Comparison of ENCODE assay signal across 16 cellular contexts in genomic region chr1:154081386-154082126, GRCh38.
DNase-seq lines count a peak whose midpoint lies in the region; ATAC-seq, FAIRE-seq and TF ChIP-seq lines count a peak whose summit lies in the region.
"Had no signal": no experiment of that assay in that cellular context is flagged by ENCODE, and none has a peak within 500 bp of the region (broad histone marks: within the 10 kb centered on the region; RNA-seq: fewer than 3 reads in every experiment).

No MANE protein-coding gene starts in this region.

- ATAC-seq in A549 (no peak), HG02938 (IDR thresholded peaks at IDR 0.05; ENCODE audit: unreplicated experiment) (no peak)
- ATAC-seq: CD8-positive, alpha-beta T cell had no signal

- H4K20me1 ChIP-seq in GM23248 (ENCODE audit: insufficient read depth) = no peaks in the 10 kb centered on the region

- H3K27me3 ChIP-seq in GM23248 (replicated peaks; ENCODE audit: insufficient read depth) = no peaks in the 10 kb centered on the region
- H3K27me3 ChIP-seq: BE2C had no signal

- H3K79me2 ChIP-seq in GM23248 (ENCODE audit: insufficient read depth) = no peaks in the 10 kb centered on the region

- DNase-seq in A549 (ENCODE audit: low read depth in 1 of 2, low spot score in 1 of 2) (no peak), amniotic epithelial cell (ENCODE audit: low read depth) (peak; percentile 6), fibroblast of mammary gland (ENCODE audit: low read depth) (peak; percentile 6), LoVo (ENCODE audit: low spot score) (no peak), GM23248 (no peak)
- DNase-seq: BE2C; Caco-2; CD8-positive, alpha-beta T cell; DND-41; GF-D8; H7; Karpas-422 had no signal

- H3K9me3 ChIP-seq in A549 (peaks cover 4% of the 10 kb centered on the region; the same call in 1 of the 3 replicates), HEK293 (ENCODE audit: control insufficient read depth, insufficient read depth, low read depth, low read length) (no peaks in the 10 kb centered on the region), GM23248 (ENCODE audit: low read depth) (no peaks in the 10 kb centered on the region)
- H3K9me3 ChIP-seq: BE2C had no signal

- no peak overlapping the region for H2AFZ ChIP-seq in GM23248

- H3K4me1 ChIP-seq in A549 = no peaks in the 10 kb centered on the region
- H3K4me1 ChIP-seq in HEK293 (ENCODE audit: control insufficient read depth, insufficient read depth, low read length) = no peaks in the 10 kb centered on the region
- H3K4me1 ChIP-seq in GM23248 (ENCODE audit: insufficient read depth) = no peaks in the 10 kb centered on the region
- H3K4me1 ChIP-seq: BE2C, Caco-2 had no signal

- no peak for TF ChIP-seq RAD21 in A549 (conservative IDR thresholded peaks at IDR 0.05 in 1 of 2, IDR thresholded peaks at IDR 0.05 in 1 of 2)

- no peak overlapping the region for H3K9ac ChIP-seq in GM23248

- H3K4me2 ChIP-seq in A549 (no peak overlapping the region), GM23248 (ENCODE audit: unreplicated experiment) (no peak overlapping the region)

- no peak for TF ChIP-seq CTCF in A549 (IDR thresholded peaks at IDR 0.05)
- no peak for TF ChIP-seq CTCF in HEK293 (tag by site-specific recombination; IDR thresholded peaks at IDR 0.05)
- no peak for TF ChIP-seq CTCF in fibroblast of mammary gland (conservative IDR thresholded peaks at IDR 0.05; ENCODE audit: control insufficient read depth, insufficient read depth, low read depth, low read length)

- in situ Hi-C loops in GM23248 (cut with MboI) = no loop called here

- TF ChIP-seq POLR2A in A549 (IDR thresholded peaks at IDR 0.05; ENCODE audit: low read length) = no peak

- POLR2A ChIA-PET in A549 (lab: Yijun Ruan, JAX) = interaction anchor here (1.7 kb wide), 1 partner anchor 91 kb away, joined by 5 read pairs; the partner anchor contains the start of gene RPS27
- POLR2A ChIA-PET in HEK293 (lab: Yijun Ruan, JAX) = no interaction called here

- no peak overlapping the region for H3K4me3 ChIP-seq in A549
- no peak overlapping the region for H3K4me3 ChIP-seq in HEK293 (ENCODE audit: low read depth, low read length)
- no peak overlapping the region for H3K4me3 ChIP-seq in fibroblast of mammary gland (ENCODE audit: control insufficient read depth, low read depth, low read length)
- no peak overlapping the region for H3K4me3 ChIP-seq in GM23248

- H3K36me3 ChIP-seq in HEK293 (ENCODE audit: control insufficient read depth in 2 of 2, insufficient read depth in 1 of 2, low read length in 2 of 2) = no peaks in the 10 kb centered on the region
- no peaks in the 10 kb centered on the region for H3K36me3 ChIP-seq in GM23248 (ENCODE audit: low read depth)
- H3K36me3 ChIP-seq: BE2C had no signal

- no peaks in the 10 kb centered on the region for H3K9me2 ChIP-seq in GM23248 (ENCODE audit: insufficient read depth)

- H3K27ac ChIP-seq in A549 (no peak overlapping the region), HEK293 (ENCODE audit: extremely low read depth, low read depth, low read length) (no peak overlapping the region), GM23248 (no peak overlapping the region)
- H3K27ac ChIP-seq: C4-2B had no signal

- no peak for FAIRE-seq in A549 (lab: Jason Lieb, UNC)
- FAIRE-seq: A204.1 had no signal

- no peaks in the 10 kb centered on the region for H3F3A ChIP-seq in GM23248 (ENCODE audit: insufficient read depth)

- TF ChIP-seq EP300 in A549 (IDR thresholded peaks at IDR 0.05) = no peak

- CTCF ChIA-PET in A549 (lab: Yijun Ruan, JAX) (no interaction called here), HEK293 (lab: Yijun Ruan, JAX) (no interaction called here)

- WGBS in A549 (ENCODE audit: missing lambda C conversion rate) = 39% methylated on average over 6 of the region's 6 CpGs
- 51 to 58% methylated on average over 6 of the region's 6 CpGs for WGBS in GM23248 (ENCODE audit: low coverage in 1 of 2, low lambda C conversion rate in 2 of 2, missing lambda C conversion rate in 2 of 2), 2 experiments

TF ChIP-seq in A549, 52 proteins besides CTCF, POLR2A, EP300 and RAD21:
- peak; percentile 72 for TF ChIP-seq USF2 (IDR thresholded peaks at IDR 0.05)
- no peak for TF ChIP-seq MAZ (IDR thresholded peaks at IDR 0.05; ENCODE audit: borderline replicate concordance, low read depth, low read length)

TF ChIP-seq in HEK293, 187 proteins besides CTCF, POLR2A, EP300 and RAD21:
- TF ChIP-seq PRDM6 (tag by site-specific recombination; IDR thresholded peaks at IDR 0.05) = no peak
- TF ChIP-seq ZNF280C (tag by site-specific recombination; IDR thresholded peaks at IDR 0.05) = no peak
- peak; percentile 59; the same call in 1 of the 2 replicates for TF ChIP-seq ZNF121 (tag by site-specific recombination; IDR thresholded peaks at IDR 0.05)

Comparison
In these comparisons a context has a peak if more than half of its experiments do, and no peak if none do; other contexts are left out.
1. DNase-seq: peak in amniotic epithelial cell (single experiment) and fibroblast of mammary gland (single experiment); none in A549 (0 of 2), LoVo (single experiment) and GM23248 (single experiment).